Comparison of ENCODE assay signal across 22 cellular contexts in the genomic region with DNA sequence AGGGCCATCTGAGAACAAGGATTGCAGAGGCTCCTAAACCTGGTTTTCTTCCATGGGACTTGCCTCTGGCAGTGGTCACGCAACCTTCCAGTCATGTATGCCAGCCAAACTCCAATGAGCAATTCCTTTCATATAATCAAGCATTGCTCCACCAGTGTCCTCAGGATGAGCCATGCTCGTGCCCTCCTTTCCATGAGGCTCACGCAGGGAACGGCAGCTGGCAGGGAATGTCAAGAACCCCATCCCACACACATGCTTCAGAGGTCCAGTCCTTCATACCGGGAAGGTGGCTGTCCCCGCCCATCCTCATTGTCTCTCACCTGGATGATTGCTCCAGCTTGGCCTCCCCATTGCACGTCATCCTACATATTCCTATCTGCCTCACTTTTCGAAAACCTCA.
"Had no signal": no experiment of that assay in that cellular context is flagged by ENCODE, and none has a peak within 500 bp of the region (broad histone marks: within the 10 kb centered on the region; RNA-seq: fewer than 3 reads in every experiment).

No MANE protein-coding gene starts in this region.

- H3K9me3 Mint-ChIP-seq: naive B cell; naive thymus-derived CD8-positive, alpha-beta T cell; natural killer cell treated with Interleukin-12 subunit alpha and Interleukin-12 subunit beta and Interleukin-15 and Interleukin-18, amount 100 ng/mL, for 72 hours; neural crest cell; stimulated activated effector memory CD8-positive, alpha-beta T cell treated with anti-CD3 and anti-CD28 coated beads, Interleukin-12 subunit alpha, Interleukin-12 subunit beta, amount 100 ng/mL, for 72 hours; stimulated activated naive B cell treated with anti-CD40 and anti-IgM and Interleukin-4, amounts not matched to agents 10 μg/mL and 1 μg/mL and 100 μg/mL, for 72 hours; stimulated activated naive CD8-positive, alpha-beta T cell treated with anti-CD3 and anti-CD28 coated beads, Interleukin-15, Interleukin-2, amounts not matched to agents 100 ng/mL and 50 ng/mL, for 24 hours had no signal

- H3K36me3 Mint-ChIP-seq: naive B cell; naive thymus-derived CD8-positive, alpha-beta T cell; natural killer cell treated with Interleukin-12 subunit alpha and Interleukin-12 subunit beta and Interleukin-15 and Interleukin-18, amount 100 ng/mL, for 72 hours; stimulated activated effector memory CD8-positive, alpha-beta T cell treated with anti-CD3 and anti-CD28 coated beads, Interleukin-12 subunit alpha, Interleukin-12 subunit beta, amount 100 ng/mL, for 72 hours had no signal

- H3K27ac Mint-ChIP-seq: naive B cell; naive thymus-derived CD8-positive, alpha-beta T cell; natural killer cell treated with Interleukin-12 subunit alpha and Interleukin-12 subunit beta and Interleukin-15 and Interleukin-18, amount 100 ng/mL, for 72 hours; nephron progenitor cell; stimulated activated effector memory CD8-positive, alpha-beta T cell treated with anti-CD3 and anti-CD28 coated beads, Interleukin-12 subunit alpha, Interleukin-12 subunit beta, amount 100 ng/mL, for 72 hours; stimulated activated naive B cell treated with anti-CD40 and anti-IgM and Interleukin-4, amounts not matched to agents 10 μg/mL and 1 μg/mL and 100 μg/mL, for 72 hours; stimulated activated naive CD8-positive, alpha-beta T cell treated with anti-CD3 and anti-CD28 coated beads, Interleukin-15, Interleukin-2, amounts not matched to agents 100 ng/mL and 50 ng/mL, for 24 hours had no signal

- H3K4me3 Mint-ChIP-seq: naive B cell; naive thymus-derived CD8-positive, alpha-beta T cell; natural killer cell treated with Interleukin-12 subunit alpha and Interleukin-12 subunit beta and Interleukin-15 and Interleukin-18, amount 100 ng/mL, for 72 hours; nephron progenitor cell; neural crest cell; stimulated activated effector memory CD8-positive, alpha-beta T cell treated with anti-CD3 and anti-CD28 coated beads, Interleukin-12 subunit alpha, Interleukin-12 subunit beta, amount 100 ng/mL, for 72 hours; stimulated activated naive B cell treated with anti-CD40 and anti-IgM and Interleukin-4, amounts not matched to agents 10 μg/mL and 1 μg/mL and 100 μg/mL, for 72 hours; stimulated activated naive CD8-positive, alpha-beta T cell treated with anti-CD3 and anti-CD28 coated beads, Interleukin-15, Interleukin-2, amounts not matched to agents 100 ng/mL and 50 ng/mL, for 24 hours had no signal

- ATAC-seq: naive thymus-derived CD8-positive, alpha-beta T cell; natural killer cell treated with Interleukin-12 subunit alpha and Interleukin-12 subunit beta and Interleukin-15 and Interleukin-18, amount 100 ng/mL, for 72 hours; pancreas; right lobe of liver; stimulated activated effector memory CD8-positive, alpha-beta T cell treated with anti-CD3 and anti-CD28 coated beads, Interleukin-12 subunit alpha, Interleukin-12 subunit beta, amount 100 ng/mL, for 72 hours; stimulated activated naive B cell treated with anti-CD40 and anti-IgM and Interleukin-4, amounts not matched to agents 10 μg/mL and 1 μg/mL and 100 μg/mL, for 72 hours had no signal

- DNase-seq: naive B cell; naive thymus-derived CD8-positive, alpha-beta T cell; nephron progenitor cell; occipital lobe; pancreas; retina; right lobe of liver; sigmoid colon; small intestine; stimulated activated CD4-positive, alpha-beta T cell treated with anti-CD3 and anti-CD28 coated beads, Interleukin-15, amount 100 ng/mL, for 24 hours; stimulated activated CD4-positive, alpha-beta T cell treated with anti-CD3 and anti-CD28 coated beads, Interleukin-2, amount 100 ng/mL, for 24 hours; stimulated activated CD4-positive, alpha-beta T cell treated with anti-CD3 and anti-CD28 coated beads, Interleukin-2, amount 100 ng/mL, for 48 hours; stimulated activated CD4-positive, alpha-beta T cell treated with anti-CD3 and anti-CD28 coated beads, Interleukin-4, amount 100 ng/mL, for 24 hours; stimulated activated naive B cell treated with anti-CD40 and anti-IgM and Interleukin-4, amounts not matched to agents 10 μg/mL and 1 μg/mL and 100 μg/mL, for 72 hours; stimulated activated naive CD4-positive, alpha-beta T cell treated with Interleukin-2 at 50 U/mL for 16 hours; stomach; thyroid gland; upper lobe of left lung had no signal
